1 cellular context compared by ENCODE assay signal in the genomic region with DNA sequence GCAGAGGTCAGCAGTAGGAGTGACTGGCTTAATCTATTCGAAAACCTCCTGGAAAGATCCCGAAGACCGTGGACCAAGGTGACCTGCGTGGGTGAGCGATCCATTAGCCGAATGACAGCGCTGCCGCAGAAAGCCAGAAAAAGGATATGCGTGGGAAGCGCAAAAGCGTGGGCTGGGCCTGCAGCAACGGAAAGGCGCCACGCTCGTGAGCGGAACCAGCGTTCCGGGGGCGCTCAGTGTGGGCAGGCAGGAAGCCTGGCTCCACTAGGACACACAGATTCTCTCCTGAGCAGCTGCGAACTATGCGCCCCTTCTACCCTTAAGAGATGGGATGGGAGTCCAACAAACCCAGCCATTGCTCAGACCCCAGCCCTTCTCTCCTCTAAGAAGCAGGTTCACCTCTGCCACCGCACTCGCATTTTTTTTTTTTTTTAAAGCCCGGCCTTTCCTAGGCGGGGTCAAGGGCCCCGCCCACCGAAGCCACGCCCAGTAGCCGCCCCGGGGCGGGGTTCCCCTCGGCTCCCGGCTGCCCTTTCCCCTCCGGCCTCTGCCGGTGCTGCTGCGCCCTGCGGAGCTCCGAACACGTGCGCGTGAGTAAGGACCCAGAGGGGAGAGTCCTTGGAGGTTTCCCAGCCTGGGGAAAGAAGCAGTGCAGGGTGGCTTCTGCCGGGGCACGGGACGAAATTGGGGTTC.
A peak's percentile ranks its signal among the peaks of the same experiment; 100 is the strongest.
TF ChIP-seq lines count a peak whose summit lies in the region.

No MANE protein-coding gene starts in this region.

TF ChIP-seq in HepG2, 621 proteins besides CTCF, POLR2A, EP300 and RAD21 (continued from another document and continues in another):
- TF ChIP-seq, protein P1, sequence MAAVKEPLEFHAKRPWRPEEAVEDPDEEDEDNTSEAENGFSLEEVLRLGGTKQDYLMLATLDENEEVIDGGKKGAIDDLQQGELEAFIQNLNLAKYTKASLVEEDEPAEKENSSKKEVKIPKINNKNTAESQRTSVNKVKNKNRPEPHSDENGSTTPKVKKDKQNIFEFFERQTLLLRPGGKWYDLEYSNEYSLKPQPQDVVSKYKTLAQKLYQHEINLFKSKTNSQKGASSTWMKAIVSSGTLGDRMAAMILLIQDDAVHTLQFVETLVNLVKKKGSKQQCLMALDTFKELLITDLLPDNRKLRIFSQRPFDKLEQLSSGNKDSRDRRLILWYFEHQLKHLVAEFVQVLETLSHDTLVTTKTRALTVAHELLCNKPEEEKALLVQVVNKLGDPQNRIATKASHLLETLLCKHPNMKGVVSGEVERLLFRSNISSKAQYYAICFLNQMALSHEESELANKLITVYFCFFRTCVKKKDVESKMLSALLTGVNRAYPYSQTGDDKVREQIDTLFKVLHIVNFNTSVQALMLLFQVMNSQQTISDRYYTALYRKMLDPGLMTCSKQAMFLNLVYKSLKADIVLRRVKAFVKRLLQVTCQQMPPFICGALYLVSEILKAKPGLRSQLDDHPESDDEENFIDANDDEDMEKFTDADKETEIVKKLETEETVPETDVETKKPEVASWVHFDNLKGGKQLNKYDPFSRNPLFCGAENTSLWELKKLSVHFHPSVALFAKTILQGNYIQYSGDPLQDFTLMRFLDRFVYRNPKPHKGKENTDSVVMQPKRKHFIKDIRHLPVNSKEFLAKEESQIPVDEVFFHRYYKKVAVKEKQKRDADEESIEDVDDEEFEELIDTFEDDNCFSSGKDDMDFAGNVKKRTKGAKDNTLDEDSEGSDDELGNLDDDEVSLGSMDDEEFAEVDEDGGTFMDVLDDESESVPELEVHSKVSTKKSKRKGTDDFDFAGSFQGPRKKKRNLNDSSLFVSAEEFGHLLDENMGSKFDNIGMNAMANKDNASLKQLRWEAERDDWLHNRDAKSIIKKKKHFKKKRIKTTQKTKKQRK (IDR thresholded peaks at IDR 0.05; ENCODE audit: low read length), result no peak
- TF ChIP-seq RFXAP (CRISPR knock-in tag; IDR thresholded peaks at IDR 0.05; ENCODE audit: borderline replicate concordance), result no peak; the same call in 1 of the 2 replicates
- TF ChIP-seq NFYB (CRISPR knock-in tag; IDR thresholded peaks at IDR 0.05), result no peak
- no peak for TF ChIP-seq ZNF615 (CRISPR knock-in tag; IDR thresholded peaks at IDR 0.05; ENCODE audit: borderline replicate concordance)
- TF ChIP-seq MEIS1 (CRISPR knock-in tag; IDR thresholded peaks at IDR 0.05; ENCODE audit: borderline replicate concordance), result no peak; the same call in 1 of the 2 replicates
- TF ChIP-seq, protein P2, sequence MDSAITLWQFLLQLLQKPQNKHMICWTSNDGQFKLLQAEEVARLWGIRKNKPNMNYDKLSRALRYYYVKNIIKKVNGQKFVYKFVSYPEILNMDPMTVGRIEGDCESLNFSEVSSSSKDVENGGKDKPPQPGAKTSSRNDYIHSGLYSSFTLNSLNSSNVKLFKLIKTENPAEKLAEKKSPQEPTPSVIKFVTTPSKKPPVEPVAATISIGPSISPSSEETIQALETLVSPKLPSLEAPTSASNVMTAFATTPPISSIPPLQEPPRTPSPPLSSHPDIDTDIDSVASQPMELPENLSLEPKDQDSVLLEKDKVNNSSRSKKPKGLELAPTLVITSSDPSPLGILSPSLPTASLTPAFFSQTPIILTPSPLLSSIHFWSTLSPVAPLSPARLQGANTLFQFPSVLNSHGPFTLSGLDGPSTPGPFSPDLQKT (CRISPR knock-in tag; IDR thresholded peaks at IDR 0.05; ENCODE audit: borderline replicate concordance), result no peak
- no peak for TF ChIP-seq ZNF251 (CRISPR knock-in tag; IDR thresholded peaks at IDR 0.05)
- TF ChIP-seq ZNF121 (CRISPR knock-in tag; IDR thresholded peaks at IDR 0.05), result no peak
- no peak for TF ChIP-seq ATF1 (CRISPR knock-in tag; IDR thresholded peaks at IDR 0.05)
- TF ChIP-seq KAT2B (IDR thresholded peaks at IDR 0.05; ENCODE audit: borderline replicate concordance, low read depth, low read length), result no peak
- TF ChIP-seq ZNF552 (CRISPR knock-in tag; IDR thresholded peaks at IDR 0.05; ENCODE audit: borderline replicate concordance), result no peak
- TF ChIP-seq ZNF567 (CRISPR knock-in tag; IDR thresholded peaks at IDR 0.05; ENCODE audit: borderline replicate concordance), result no peak
- TF ChIP-seq, protein P3, sequence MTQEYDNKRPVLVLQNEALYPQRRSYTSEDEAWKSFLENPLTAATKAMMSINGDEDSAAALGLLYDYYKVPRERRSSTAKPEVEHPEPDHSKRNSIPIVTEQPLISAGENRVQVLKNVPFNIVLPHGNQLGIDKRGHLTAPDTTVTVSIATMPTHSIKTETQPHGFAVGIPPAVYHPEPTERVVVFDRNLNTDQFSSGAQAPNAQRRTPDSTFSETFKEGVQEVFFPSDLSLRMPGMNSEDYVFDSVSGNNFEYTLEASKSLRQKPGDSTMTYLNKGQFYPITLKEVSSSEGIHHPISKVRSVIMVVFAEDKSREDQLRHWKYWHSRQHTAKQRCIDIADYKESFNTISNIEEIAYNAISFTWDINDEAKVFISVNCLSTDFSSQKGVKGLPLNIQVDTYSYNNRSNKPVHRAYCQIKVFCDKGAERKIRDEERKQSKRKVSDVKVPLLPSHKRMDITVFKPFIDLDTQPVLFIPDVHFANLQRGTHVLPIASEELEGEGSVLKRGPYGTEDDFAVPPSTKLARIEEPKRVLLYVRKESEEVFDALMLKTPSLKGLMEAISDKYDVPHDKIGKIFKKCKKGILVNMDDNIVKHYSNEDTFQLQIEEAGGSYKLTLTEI (CRISPR knock-in tag; conservative IDR thresholded peaks at IDR 0.05), result no peak
- TF ChIP-seq ZNF383 (CRISPR knock-in tag; IDR thresholded peaks at IDR 0.05; ENCODE audit: borderline replicate concordance), result no peak
- TF ChIP-seq ZBTB8A (CRISPR knock-in tag; IDR thresholded peaks at IDR 0.05; ENCODE audit: borderline replicate concordance, low read depth), result no peak
- TF ChIP-seq, protein P4, sequence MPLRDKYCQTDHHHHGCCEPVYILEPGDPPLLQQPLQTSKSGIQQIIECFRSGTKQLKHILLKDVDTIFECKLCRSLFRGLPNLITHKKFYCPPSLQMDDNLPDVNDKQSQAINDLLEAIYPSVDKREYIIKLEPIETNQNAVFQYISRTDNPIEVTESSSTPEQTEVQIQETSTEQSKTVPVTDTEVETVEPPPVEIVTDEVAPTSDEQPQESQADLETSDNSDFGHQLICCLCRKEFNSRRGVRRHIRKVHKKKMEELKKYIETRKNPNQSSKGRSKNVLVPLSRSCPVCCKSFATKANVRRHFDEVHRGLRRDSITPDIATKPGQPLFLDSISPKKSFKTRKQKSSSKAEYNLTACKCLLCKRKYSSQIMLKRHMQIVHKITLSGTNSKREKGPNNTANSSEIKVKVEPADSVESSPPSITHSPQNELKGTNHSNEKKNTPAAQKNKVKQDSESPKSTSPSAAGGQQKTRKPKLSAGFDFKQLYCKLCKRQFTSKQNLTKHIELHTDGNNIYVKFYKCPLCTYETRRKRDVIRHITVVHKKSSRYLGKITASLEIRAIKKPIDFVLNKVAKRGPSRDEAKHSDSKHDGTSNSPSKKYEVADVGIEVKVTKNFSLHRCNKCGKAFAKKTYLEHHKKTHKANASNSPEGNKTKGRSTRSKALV (CRISPR knock-in tag; IDR thresholded peaks at IDR 0.05), result no peak
- 0 out of 2 replicates have a peak, but pooled peaks have one; percentile 17 for TF ChIP-seq ZNF674 (CRISPR knock-in tag; IDR thresholded peaks at IDR 0.05; ENCODE audit: low read depth)
- TF ChIP-seq, protein P5, sequence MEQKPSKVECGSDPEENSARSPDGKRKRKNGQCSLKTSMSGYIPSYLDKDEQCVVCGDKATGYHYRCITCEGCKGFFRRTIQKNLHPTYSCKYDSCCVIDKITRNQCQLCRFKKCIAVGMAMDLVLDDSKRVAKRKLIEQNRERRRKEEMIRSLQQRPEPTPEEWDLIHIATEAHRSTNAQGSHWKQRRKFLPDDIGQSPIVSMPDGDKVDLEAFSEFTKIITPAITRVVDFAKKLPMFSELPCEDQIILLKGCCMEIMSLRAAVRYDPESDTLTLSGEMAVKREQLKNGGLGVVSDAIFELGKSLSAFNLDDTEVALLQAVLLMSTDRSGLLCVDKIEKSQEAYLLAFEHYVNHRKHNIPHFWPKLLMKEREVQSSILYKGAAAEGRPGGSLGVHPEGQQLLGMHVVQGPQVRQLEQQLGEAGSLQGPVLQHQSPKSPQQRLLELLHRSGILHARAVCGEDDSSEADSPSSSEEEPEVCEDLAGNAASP (CRISPR knock-in tag; IDR thresholded peaks at IDR 0.05; ENCODE audit: borderline replicate concordance), result peak; percentile 56; the same call in 1 of the 2 replicates
- peak; percentile 6; the same call in 1 of the 2 replicates for TF ChIP-seq CEBPG (CRISPR knock-in tag; IDR thresholded peaks at IDR 0.05)
- TF ChIP-seq SAFB2 (CRISPR knock-in tag; IDR thresholded peaks at IDR 0.05; ENCODE audit: borderline replicate concordance, low read depth), result no peak; the same call in 1 of the 2 replicates
- TF ChIP-seq GATAD2A (CRISPR knock-in tag; IDR thresholded peaks at IDR 0.05), result 0 out of 2 replicates have a peak, but pooled peaks have one; percentile 46
- TF ChIP-seq, protein P6, sequence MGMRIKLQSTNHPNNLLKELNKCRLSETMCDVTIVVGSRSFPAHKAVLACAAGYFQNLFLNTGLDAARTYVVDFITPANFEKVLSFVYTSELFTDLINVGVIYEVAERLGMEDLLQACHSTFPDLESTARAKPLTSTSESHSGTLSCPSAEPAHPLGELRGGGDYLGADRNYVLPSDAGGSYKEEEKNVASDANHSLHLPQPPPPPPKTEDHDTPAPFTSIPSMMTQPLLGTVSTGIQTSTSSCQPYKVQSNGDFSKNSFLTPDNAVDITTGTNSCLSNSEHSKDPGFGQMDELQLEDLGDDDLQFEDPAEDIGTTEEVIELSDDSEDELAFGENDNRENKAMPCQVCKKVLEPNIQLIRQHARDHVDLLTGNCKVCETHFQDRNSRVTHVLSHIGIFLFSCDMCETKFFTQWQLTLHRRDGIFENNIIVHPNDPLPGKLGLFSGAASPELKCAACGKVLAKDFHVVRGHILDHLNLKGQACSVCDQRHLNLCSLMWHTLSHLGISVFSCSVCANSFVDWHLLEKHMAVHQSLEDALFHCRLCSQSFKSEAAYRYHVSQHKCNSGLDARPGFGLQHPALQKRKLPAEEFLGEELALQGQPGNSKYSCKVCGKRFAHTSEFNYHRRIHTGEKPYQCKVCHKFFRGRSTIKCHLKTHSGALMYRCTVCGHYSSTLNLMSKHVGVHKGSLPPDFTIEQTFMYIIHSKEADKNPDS (CRISPR knock-in tag; IDR thresholded peaks at IDR 0.05), result no peak
- TF ChIP-seq, protein P7, sequence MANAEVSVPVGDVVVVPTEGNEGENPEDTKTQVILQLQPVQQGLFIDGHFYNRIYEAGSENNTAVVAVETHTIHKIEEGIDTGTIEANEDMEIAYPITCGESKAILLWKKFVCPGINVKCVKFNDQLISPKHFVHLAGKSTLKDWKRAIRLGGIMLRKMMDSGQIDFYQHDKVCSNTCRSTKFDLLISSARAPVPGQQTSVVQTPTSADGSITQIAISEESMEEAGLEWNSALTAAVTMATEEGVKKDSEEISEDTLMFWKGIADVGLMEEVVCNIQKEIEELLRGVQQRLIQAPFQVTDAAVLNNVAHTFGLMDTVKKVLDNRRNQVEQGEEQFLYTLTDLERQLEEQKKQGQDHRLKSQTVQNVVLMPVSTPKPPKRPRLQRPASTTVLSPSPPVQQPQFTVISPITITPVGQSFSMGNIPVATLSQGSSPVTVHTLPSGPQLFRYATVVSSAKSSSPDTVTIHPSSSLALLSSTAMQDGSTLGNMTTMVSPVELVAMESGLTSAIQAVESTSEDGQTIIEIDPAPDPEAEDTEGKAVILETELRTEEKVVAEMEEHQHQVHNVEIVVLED (CRISPR knock-in tag; IDR thresholded peaks at IDR 0.05; ENCODE audit: borderline replicate concordance), result no peak
- no peak for TF ChIP-seq GPN1 (CRISPR knock-in tag; IDR thresholded peaks at IDR 0.05; ENCODE audit: borderline replicate concordance)
- no peak for TF ChIP-seq ZNF883 (CRISPR knock-in tag; IDR thresholded peaks at IDR 0.05; ENCODE audit: not compliant biosample characterization)
- no peak; the same call in 1 of the 2 replicates for TF ChIP-seq ZNF317 (CRISPR knock-in tag; IDR thresholded peaks at IDR 0.05)
- 0 out of 2 replicates have a peak, but pooled peaks have one; percentile 23 for TF ChIP-seq ZNF839 (CRISPR knock-in tag; IDR thresholded peaks at IDR 0.05; ENCODE audit: borderline replicate concordance)
- TF ChIP-seq GATAD1 (CRISPR knock-in tag; IDR thresholded peaks at IDR 0.05), result 0 out of 2 replicates have a peak, but pooled peaks have one; percentile 19
- TF ChIP-seq, protein P8, sequence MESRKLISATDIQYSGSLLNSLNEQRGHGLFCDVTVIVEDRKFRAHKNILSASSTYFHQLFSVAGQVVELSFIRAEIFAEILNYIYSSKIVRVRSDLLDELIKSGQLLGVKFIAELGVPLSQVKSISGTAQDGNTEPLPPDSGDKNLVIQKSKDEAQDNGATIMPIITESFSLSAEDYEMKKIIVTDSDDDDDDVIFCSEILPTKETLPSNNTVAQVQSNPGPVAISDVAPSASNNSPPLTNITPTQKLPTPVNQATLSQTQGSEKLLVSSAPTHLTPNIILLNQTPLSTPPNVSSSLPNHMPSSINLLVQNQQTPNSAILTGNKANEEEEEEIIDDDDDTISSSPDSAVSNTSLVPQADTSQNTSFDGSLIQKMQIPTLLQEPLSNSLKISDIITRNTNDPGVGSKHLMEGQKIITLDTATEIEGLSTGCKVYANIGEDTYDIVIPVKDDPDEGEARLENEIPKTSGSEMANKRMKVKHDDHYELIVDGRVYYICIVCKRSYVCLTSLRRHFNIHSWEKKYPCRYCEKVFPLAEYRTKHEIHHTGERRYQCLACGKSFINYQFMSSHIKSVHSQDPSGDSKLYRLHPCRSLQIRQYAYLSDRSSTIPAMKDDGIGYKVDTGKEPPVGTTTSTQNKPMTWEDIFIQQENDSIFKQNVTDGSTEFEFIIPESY (CRISPR knock-in tag; IDR thresholded peaks at IDR 0.05), result 0 out of 2 replicates have a peak, but pooled peaks have one; percentile 32
- TF ChIP-seq HNRNPH1 (optimal IDR thresholded peaks at IDR 0.05; ENCODE audit: low read depth, low read length), result no peak
- peak; percentile 99 for TF ChIP-seq MXI1 (IDR thresholded peaks at IDR 0.05; ENCODE audit: borderline replicate concordance, low read depth, low read length)
- TF ChIP-seq, protein P9, sequence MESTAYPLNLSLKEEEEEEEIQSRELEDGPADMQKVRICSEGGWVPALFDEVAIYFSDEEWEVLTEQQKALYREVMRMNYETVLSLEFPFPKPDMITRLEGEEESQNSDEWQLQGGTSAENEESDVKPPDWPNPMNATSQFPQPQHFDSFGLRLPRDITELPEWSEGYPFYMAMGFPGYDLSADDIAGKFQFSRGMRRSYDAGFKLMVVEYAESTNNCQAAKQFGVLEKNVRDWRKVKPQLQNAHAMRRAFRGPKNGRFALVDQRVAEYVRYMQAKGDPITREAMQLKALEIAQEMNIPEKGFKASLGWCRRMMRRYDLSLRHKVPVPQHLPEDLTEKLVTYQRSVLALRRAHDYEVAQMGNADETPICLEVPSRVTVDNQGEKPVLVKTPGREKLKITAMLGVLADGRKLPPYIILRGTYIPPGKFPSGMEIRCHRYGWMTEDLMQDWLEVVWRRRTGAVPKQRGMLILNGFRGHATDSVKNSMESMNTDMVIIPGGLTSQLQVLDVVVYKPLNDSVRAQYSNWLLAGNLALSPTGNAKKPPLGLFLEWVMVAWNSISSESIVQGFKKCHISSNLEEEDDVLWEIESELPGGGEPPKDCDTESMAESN (CRISPR knock-in tag; conservative IDR thresholded peaks at IDR 0.05), result no peak; the same call in 1 of the 2 replicates
- peak; percentile 34; the same call in 1 of the 2 replicates for TF ChIP-seq ZNF792 (CRISPR knock-in tag; IDR thresholded peaks at IDR 0.05)
- TF ChIP-seq ZNF451 (CRISPR knock-in tag; IDR thresholded peaks at IDR 0.05), result 0 out of 2 replicates have a peak, but pooled peaks have one; percentile 36
- TF ChIP-seq KLF6 (CRISPR knock-in tag; IDR thresholded peaks at IDR 0.05), result peak; percentile 94
- TF ChIP-seq ZNF367 (CRISPR knock-in tag; IDR thresholded peaks at IDR 0.05; ENCODE audit: borderline replicate concordance), result peak; percentile 88; the same call in 1 of the 2 replicates
- peak; percentile 30; the same call in 1 of the 2 replicates for TF ChIP-seq RXRA (CRISPR knock-in tag; IDR thresholded peaks at IDR 0.05)
- no peak for TF ChIP-seq SOX5 (CRISPR knock-in tag; IDR thresholded peaks at IDR 0.05; ENCODE audit: borderline replicate concordance)
